Comparison of ENCODE assay signal across 27 cellular contexts in genomic region chr2:47725808-47726207, GRCh38. TPM values are rescaled to one million over a fixed set of nuclear protein-coding genes. Genes with fewer than 3 reads are reported as not detected.
DNase-seq lines count a peak whose midpoint lies in the region; ATAC-seq and TF ChIP-seq lines count a peak whose summit lies in the region.
"Had no signal": no experiment of that assay in that cellular context is flagged by ENCODE, and none has a peak within 500 bp of the region (broad histone marks: within the 10 kb centered on the region; RNA-seq: fewer than 3 reads in every experiment).

No MANE protein-coding gene starts in this region.

- H3K9me3 Mint-ChIP-seq in memory B cell, result peaks cover 1% of the 10 kb centered on the region
- H3K9me3 Mint-ChIP-seq: activated CD4-positive, alpha-beta T cell treated with anti-CD3 and anti-CD28 coated beads, Interleukin-2, amount 10 ng/mL, durations not matched to agents 24 days and 14 days; activated naive CD4-positive, alpha-beta T cell treated with anti-CD3 and anti-CD28 coated beads, Interleukin-2, amount 50 U/mL, for 24 hours; HFFc6; immature natural killer cell; stimulated activated effector memory CD8-positive, alpha-beta T cell treated with anti-CD3 and anti-CD28 coated beads, Interleukin-12 subunit alpha, Interleukin-12 subunit beta, amount 100 ng/mL, for 72 hours had no signal

- peaks cover 85% of the 10 kb centered on the region for H3K36me3 ChIP-seq in OCI-LY7 (ENCODE audit: insufficient read depth, low read length)
- H3K36me3 ChIP-seq: thoracic aorta had no signal

- no peak for TF ChIP-seq CTCF in GM12865 (IDR thresholded peaks at IDR 0.05; ENCODE audit: insufficient read depth, low read depth, low read length, missing control alignments)
- no peak for TF ChIP-seq CTCF in OCI-LY7 (conservative IDR thresholded peaks at IDR 0.05; ENCODE audit: low read length)

- H2AFZ ChIP-seq in OCI-LY7 (ENCODE audit: low read length), result no peak overlapping the region

- no peaks in the 10 kb centered on the region for H4K20me1 ChIP-seq in OCI-LY7 (ENCODE audit: insufficient read depth, low read length)

- peak overlapping the region; percentile 98 for H3K27ac Mint-ChIP-seq in memory B cell
- H3K27ac Mint-ChIP-seq: activated CD4-positive, alpha-beta T cell treated with anti-CD3 and anti-CD28 coated beads, Interleukin-2, amount 10 ng/mL, durations not matched to agents 24 days and 14 days; activated naive CD4-positive, alpha-beta T cell treated with anti-CD3 and anti-CD28 coated beads, Interleukin-2, amount 50 U/mL, for 24 hours; HFFc6; immature natural killer cell; stimulated activated effector memory CD8-positive, alpha-beta T cell treated with anti-CD3 and anti-CD28 coated beads, Interleukin-12 subunit alpha, Interleukin-12 subunit beta, amount 100 ng/mL, for 72 hours had no signal

- no peaks in the 10 kb centered on the region for H3K9me2 ChIP-seq in OCI-LY7 (ENCODE audit: insufficient read depth, low read length)

- no peaks in the 10 kb centered on the region for H3K27me3 Mint-ChIP-seq in memory B cell
- H3K27me3 Mint-ChIP-seq: activated naive CD4-positive, alpha-beta T cell treated with anti-CD3 and anti-CD28 coated beads, Interleukin-2, amount 50 U/mL, for 24 hours had no signal

- H3K4me3 Mint-ChIP-seq in memory B cell, result no peak overlapping the region
- H3K4me3 Mint-ChIP-seq: activated CD4-positive, alpha-beta T cell treated with anti-CD3 and anti-CD28 coated beads, Interleukin-2, amount 10 ng/mL, durations not matched to agents 24 days and 14 days; activated naive CD4-positive, alpha-beta T cell treated with anti-CD3 and anti-CD28 coated beads, Interleukin-2, amount 50 U/mL, for 24 hours; HFFc6; immature natural killer cell; stimulated activated effector memory CD8-positive, alpha-beta T cell treated with anti-CD3 and anti-CD28 coated beads, Interleukin-12 subunit alpha, Interleukin-12 subunit beta, amount 100 ng/mL, for 72 hours had no signal

- H3K4me1 ChIP-seq in OCI-LY7 (ENCODE audit: insufficient read depth, low read length, poor library complexity, severe bottlenecking), result peaks cover 88% of the 10 kb centered on the region
- H3K4me1 ChIP-seq: foreskin keratinocyte had no signal

- H3K36me3 Mint-ChIP-seq in memory B cell, result peaks cover 1% of the 10 kb centered on the region
- H3K36me3 Mint-ChIP-seq: activated naive CD4-positive, alpha-beta T cell treated with anti-CD3 and anti-CD28 coated beads, Interleukin-2, amount 50 U/mL, for 24 hours; immature natural killer cell; stimulated activated effector memory CD8-positive, alpha-beta T cell treated with anti-CD3 and anti-CD28 coated beads, Interleukin-12 subunit alpha, Interleukin-12 subunit beta, amount 100 ng/mL, for 72 hours had no signal

- peak; percentile 31 for ATAC-seq in HG02885 (IDR thresholded peaks at IDR 0.05; ENCODE audit: poor library complexity, unreplicated experiment)
- ATAC-seq in memory B cell (ENCODE audit: low read depth), result no peak
- no peak for ATAC-seq in GM18861 (IDR thresholded peaks at IDR 0.05; ENCODE audit: unreplicated experiment)
- ATAC-seq: foreskin keratinocyte; K562; left ventricle myocardium superior; Right ventricle myocardium inferior; stimulated activated effector memory CD8-positive, alpha-beta T cell treated with anti-CD3 and anti-CD28 coated beads, Interleukin-12 subunit alpha, Interleukin-12 subunit beta, amount 100 ng/mL, for 72 hours had no signal

- H3K79me2 ChIP-seq in OCI-LY7 (ENCODE audit: insufficient read depth, low read depth, low read length), result peaks cover 76% of the 10 kb centered on the region

- H3K4me3 ChIP-seq in GM12865 (ENCODE audit: low read depth, low read length) (no peak overlapping the region), OCI-LY7 (ENCODE audit: low read depth, low read length, poor library complexity, severe bottlenecking) (peak overlapping the region; percentile 28)
- H3K4me3 ChIP-seq: K562, thoracic aorta had no signal

- H3K4me2 ChIP-seq in OCI-LY7 (ENCODE audit: low read length), result peak overlapping the region; percentile 70

- CTCF ChIA-PET in OCI-LY7 (lab: Charles Lee; ENCODE audit: unreplicated experiment), result interaction anchor here (1.5 kb wide), 1 partner anchor 11 kb away, joined by 4 read pairs; no protein-coding TSS in a partner anchor

- H3K27ac ChIP-seq in OCI-LY7 (ENCODE audit: low read depth, low read length, poor library complexity, severe bottlenecking), result peak overlapping the region; percentile 100
- H3K27ac ChIP-seq: C4-2B, foreskin keratinocyte, thoracic aorta had no signal

- DNase-seq in GM12865 (ENCODE audit: low read depth) (peak; percentile 53), OCI-LY7 (ENCODE audit: low spot score) (peak; percentile 48), memory B cell (ENCODE audit: low spot score in 2 of 2) (no peak), NCI-H748 treated with DMSO at 0.1 percent for 48 hours (lab: John Stamatoyannopoulos, UW) (no peak), T1000 (lab: John Stamatoyannopoulos, UW) (no peak)
- DNase-seq in stimulated activated naive CD4-positive, alpha-beta T cell (lab: John Stamatoyannopoulos, UW), result no peak
- DNase-seq: ACHN; activated CD4-positive, alpha-beta T cell treated with anti-CD3 and anti-CD28 coated beads, Interleukin-2, amount 10 ng/mL, durations not matched to agents 24 days and 14 days; foreskin keratinocyte; GDM1; HFFc6; immature natural killer cell; left ventricle myocardium superior; MM.1S; NCI-H1694; NCI-H2171 treated with DMSO at 0.1 percent for 48 hours; OCI-M1; posterior cingulate gyrus; stimulated activated CD4-positive, alpha-beta T cell treated with anti-CD3 and anti-CD28 coated beads, Interleukin-1b, Interleukin-23, amount 100 ng/mL, for 48 hours had no signal

- no TSS peak for BruUV-seq in OCI-LY7 (replicated peaks; lab: Mats Ljungman, UMichigan)

- peaks cover 25% of the 10 kb centered on the region for H3K4me1 Mint-ChIP-seq in memory B cell
- H3K4me1 Mint-ChIP-seq: activated CD4-positive, alpha-beta T cell treated with anti-CD3 and anti-CD28 coated beads, Interleukin-2, amount 10 ng/mL, durations not matched to agents 24 days and 14 days; activated naive CD4-positive, alpha-beta T cell treated with anti-CD3 and anti-CD28 coated beads, Interleukin-2, amount 50 U/mL, for 24 hours; immature natural killer cell; stimulated activated effector memory CD8-positive, alpha-beta T cell treated with anti-CD3 and anti-CD28 coated beads, Interleukin-12 subunit alpha, Interleukin-12 subunit beta, amount 100 ng/mL, for 72 hours had no signal

- POLR2A ChIA-PET in OCI-LY7 (lab: Charles Lee), result interaction anchor here (0.7 to 11.8 kb wide), 12 partner anchors 9 to 311 kb away, joined by 3 to 242 read pairs (median 6); no protein-coding TSS in a partner anchor

- H3K9me3 ChIP-seq in OCI-LY7 (ENCODE audit: low read length), result peaks cover 12% of the 10 kb centered on the region; the same call in 1 of the 2 replicates
- H3K9me3 ChIP-seq: thoracic aorta had no signal

- intact Hi-C loops in OCI-LY7 (cut with micrococcal nuclease; ENCODE audit: unreplicated experiment), result loop anchor here (2.0 kb wide), 1 partner anchor 41 kb away; no protein-coding TSS in a partner anchor

RNA-seq across cellular contexts. Expression of gene MSH6, which starts 57.1 kb away (rescaled TPM):
- total RNA-seq in OCI-LY7 (2014; rRNA removed; shearing (Covaris generic)), result 291 and 303 TPM in 2 replicates
- total RNA-seq in OCI-LY7 (2022), result 525 and 607 TPM in 2 replicates

Comparison
In these comparisons a context has a peak if more than half of its experiments do, and no peak if none do; other contexts are left out.
1. DNase-seq: peak in GM12865 (single experiment) and OCI-LY7 (single experiment); none in memory B cell (0 of 2), NCI-H748 treated with DMSO at 0.1 percent for 48 hours (single experiment), stimulated activated naive CD4-positive, alpha-beta T cell (0 of 6) and T1000 (single experiment).